ENCODE assay signal across 1 cellular context in the genomic region with DNA sequence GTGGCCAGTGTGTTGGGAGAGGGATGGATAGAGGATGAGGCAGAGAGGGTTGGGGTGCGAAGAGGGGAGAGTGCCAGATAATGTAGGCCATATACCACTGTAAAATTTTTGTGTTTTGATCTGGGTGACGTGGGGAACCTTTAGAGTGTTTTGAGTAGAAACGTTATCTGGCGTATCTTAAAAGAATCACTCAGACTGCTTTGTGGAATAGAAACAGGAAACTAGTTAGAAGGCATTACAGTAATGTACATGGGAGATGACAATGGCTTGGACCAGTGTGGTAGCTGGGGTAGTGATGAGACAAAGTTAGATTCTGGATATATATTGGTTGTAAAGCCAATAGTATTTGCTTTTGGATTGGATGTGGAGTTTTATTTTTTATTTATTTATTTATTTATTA.
TF ChIP-seq lines count a peak whose summit lies in the region.

No MANE protein-coding gene starts in this region.

TF ChIP-seq in IMR-90, 13 proteins besides CTCF, POLR2A, EP300 and RAD21:
- TF ChIP-seq CEBPB (IDR thresholded peaks at IDR 0.05; ENCODE audit: low read depth, low read length) (no peak), RFX5 (IDR thresholded peaks at IDR 0.05; ENCODE audit: low read depth, low read length) (no peak), CHD1 (IDR thresholded peaks at IDR 0.05; ENCODE audit: low read depth, low read length) (no peak), RCOR1 (IDR thresholded peaks at IDR 0.05; ENCODE audit: insufficient replicate concordance, low read length) (no peak), MXI1 (IDR thresholded peaks at IDR 0.05; ENCODE audit: borderline replicate concordance, low read depth, low read length) (no peak), FOS (IDR thresholded peaks at IDR 0.05; ENCODE audit: low read depth, low read length) (no peak), MAFK (IDR thresholded peaks at IDR 0.05; ENCODE audit: low read depth, low read length) (no peak), BHLHE40 (IDR thresholded peaks at IDR 0.05; ENCODE audit: low read depth, low read length) (no peak), MAZ (IDR thresholded peaks at IDR 0.05; ENCODE audit: borderline replicate concordance, low read depth, low read length) (no peak), NFE2L2 (IDR thresholded peaks at IDR 0.05; ENCODE audit: low read depth, low read length) (no peak), SMC3 (IDR thresholded peaks at IDR 0.05; ENCODE audit: low read depth, low read length) (no peak)
- TF ChIP-seq, protein P1, sequence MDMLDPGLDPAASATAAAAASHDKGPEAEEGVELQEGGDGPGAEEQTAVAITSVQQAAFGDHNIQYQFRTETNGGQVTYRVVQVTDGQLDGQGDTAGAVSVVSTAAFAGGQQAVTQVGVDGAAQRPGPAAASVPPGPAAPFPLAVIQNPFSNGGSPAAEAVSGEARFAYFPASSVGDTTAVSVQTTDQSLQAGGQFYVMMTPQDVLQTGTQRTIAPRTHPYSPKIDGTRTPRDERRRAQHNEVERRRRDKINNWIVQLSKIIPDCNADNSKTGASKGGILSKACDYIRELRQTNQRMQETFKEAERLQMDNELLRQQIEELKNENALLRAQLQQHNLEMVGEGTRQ (IDR thresholded peaks at IDR 0.05; ENCODE audit: low read depth, low read length) = no peak
- TF ChIP-seq, protein P2, sequence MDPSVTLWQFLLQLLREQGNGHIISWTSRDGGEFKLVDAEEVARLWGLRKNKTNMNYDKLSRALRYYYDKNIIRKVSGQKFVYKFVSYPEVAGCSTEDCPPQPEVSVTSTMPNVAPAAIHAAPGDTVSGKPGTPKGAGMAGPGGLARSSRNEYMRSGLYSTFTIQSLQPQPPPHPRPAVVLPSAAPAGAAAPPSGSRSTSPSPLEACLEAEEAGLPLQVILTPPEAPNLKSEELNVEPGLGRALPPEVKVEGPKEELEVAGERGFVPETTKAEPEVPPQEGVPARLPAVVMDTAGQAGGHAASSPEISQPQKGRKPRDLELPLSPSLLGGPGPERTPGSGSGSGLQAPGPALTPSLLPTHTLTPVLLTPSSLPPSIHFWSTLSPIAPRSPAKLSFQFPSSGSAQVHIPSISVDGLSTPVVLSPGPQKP (IDR thresholded peaks at IDR 0.05; ENCODE audit: borderline replicate concordance, low read depth, low read length) = no peak
